ENCODE assay signal across 26 cellular contexts in the genomic region with DNA sequence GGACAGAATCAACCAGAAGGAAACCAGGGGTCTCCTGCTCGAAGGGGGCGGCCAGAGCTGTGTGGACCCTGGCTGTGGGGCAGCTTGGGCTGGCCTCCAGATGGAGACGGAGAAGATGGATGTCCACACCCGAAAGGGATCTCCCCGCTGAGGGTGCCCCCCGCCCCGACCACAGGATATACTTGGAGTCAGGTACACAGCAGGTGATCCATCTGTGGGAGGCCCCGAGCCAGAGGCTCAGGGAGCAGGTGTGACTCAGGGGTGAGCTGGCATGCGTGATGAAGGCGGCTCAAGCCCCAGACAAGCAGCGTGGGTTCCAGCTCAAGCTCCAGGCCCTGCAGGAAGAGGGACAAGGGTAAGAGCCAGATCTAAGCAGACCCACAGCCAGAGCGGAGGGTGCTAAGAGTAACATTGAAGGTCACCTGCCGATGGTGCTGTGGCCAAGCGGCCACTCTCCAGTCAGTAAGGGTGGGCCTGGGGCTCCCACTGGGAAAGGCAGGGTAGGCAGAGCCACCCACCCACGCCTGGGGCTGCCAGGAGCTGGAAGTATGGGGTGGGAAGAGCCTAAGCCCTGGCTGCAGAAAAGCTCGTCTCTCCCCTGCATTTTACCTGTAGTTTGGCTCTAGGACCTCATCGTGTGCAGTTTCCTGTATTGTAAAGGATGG. TPM values are rescaled to one million over a fixed set of nuclear protein-coding genes. Genes with fewer than 3 reads are reported as not detected.
DNase-seq lines count a peak whose midpoint lies in the region; ATAC-seq, FAIRE-seq and TF ChIP-seq lines count a peak whose summit lies in the region.
"Had no signal": no experiment of that assay in that cellular context is flagged by ENCODE, and none has a peak within 500 bp of the region (broad histone marks: within the 10 kb centered on the region; RNA-seq: fewer than 3 reads in every experiment).

No MANE protein-coding gene starts in this region.

- no peak overlapping the region for H3K9ac ChIP-seq in neuronal stem cell (ENCODE audit: low read depth, low read length, poor library complexity)
- H3K9ac ChIP-seq: GM23248, neural progenitor cell had no signal

- H2BK15ac ChIP-seq in neuronal stem cell (ENCODE audit: low read length): no peak overlapping the region

- H3K27me3 ChIP-seq in neuronal stem cell (ENCODE audit: control insufficient read depth in 3 of 3, insufficient read depth in 3 of 3, low read depth in 1 of 3, low read length in 3 of 3) (no peaks in the 10 kb centered on the region), transverse colon (peaks cover 12% of the 10 kb centered on the region)
- H3K27me3 ChIP-seq: body of pancreas, neural progenitor cell, upper lobe of left lung had no signal

- H3K18ac ChIP-seq in neuronal stem cell (ENCODE audit: low read length): peak overlapping the region; percentile 27

- H2BK5ac ChIP-seq in neuronal stem cell (ENCODE audit: low read length): no peak overlapping the region

- H3K36me3 ChIP-seq in neuronal stem cell (replicated peaks in 1 of 2; ENCODE audit: control insufficient read depth in 2 of 2, insufficient read depth in 2 of 2, low read length in 2 of 2) (no peaks in the 10 kb centered on the region), transverse colon (no peaks in the 10 kb centered on the region)
- H3K36me3 ChIP-seq: neural progenitor cell, upper lobe of left lung had no signal

- no peak overlapping the region for H3K4me3 ChIP-seq in neuronal stem cell (ENCODE audit: low read length in 2 of 2)
- H3K4me3 ChIP-seq in transverse colon: no peak overlapping the region
- H3K4me3 ChIP-seq: body of pancreas, GM23248, neural progenitor cell, psoas muscle, upper lobe of left lung had no signal

- H3K14ac ChIP-seq in neuronal stem cell (ENCODE audit: low read length): no peak overlapping the region

- no peaks in the 10 kb centered on the region for H3K79me1 ChIP-seq in neuronal stem cell (ENCODE audit: low read depth, low read length)

- TF ChIP-seq EP300 in Ishikawa (IDR thresholded peaks at IDR 0.05; ENCODE audit: borderline replicate concordance) (no peak), transverse colon (IDR thresholded peaks at IDR 0.05; ENCODE audit: low read depth) (no peak)

- H2AFZ ChIP-seq in neuronal stem cell (ENCODE audit: low read length): no peak overlapping the region
- H2AFZ ChIP-seq: GM23248, neural progenitor cell had no signal

- DNase-seq in H54 (ENCODE audit: insufficient read length, low spot score) (peak; percentile 84), cerebellum (ENCODE audit: low spot score) (peak; percentile 22), neuronal stem cell (ENCODE audit: low spot score) (no peak), iPS-NIHi7 (ENCODE audit: extremely low spot score) (no peak), transverse colon (no peak), NCI-H2081 (lab: John Stamatoyannopoulos, UW) (no peak)
- DNase-seq: activated B cell treated with CpG ODN at 0.5 μM for 24 hours; activated CD4-positive, alpha-beta T cell treated with anti-CD3 and anti-CD28 coated beads, Interleukin-2, amount 50 U/mL, for 4 hours; activated gamma-delta T cell treated with Interleukin-2 at 50 U/mL for 16 hours; body of pancreas; CD4-positive, CD25-positive, alpha-beta regulatory T cell; cortex of kidney; GM23248; Karpas-422; NCI-H1930; NCI-H345; NCI-H774; psoas muscle; stimulated activated CD8-positive, alpha-beta memory T cell treated with anti-CD3 and anti-CD28 coated beads, Interleukin-4, amount 100 ng/mL, for 48 hours had no signal

- H3K4me1 ChIP-seq in neuronal stem cell (ENCODE audit: control insufficient read depth in 2 of 2, insufficient read depth in 1 of 2, low read depth in 1 of 2, low read length in 2 of 2): no peaks in the 10 kb centered on the region
- H3K4me1 ChIP-seq in transverse colon: peaks cover 0 to 16% (median 13%) of the 10 kb centered on the region in 4 donors
- H3K4me1 ChIP-seq: body of pancreas, psoas muscle, upper lobe of left lung had no signal

- no peak overlapping the region for H3K23ac ChIP-seq in neuronal stem cell (ENCODE audit: low read depth, low read length, poor library complexity)

- H3K4ac ChIP-seq in neuronal stem cell (ENCODE audit: low read length): no peak overlapping the region

- H3K27ac ChIP-seq in neuronal stem cell (replicated peaks; ENCODE audit: low read length) (no peak overlapping the region), transverse colon (no peak overlapping the region)
- H3K27ac ChIP-seq: body of pancreas, GM23248, neural progenitor cell, psoas muscle, upper lobe of left lung had no signal

- TF ChIP-seq CTCF in transverse colon (IDR thresholded peaks at IDR 0.05): no peak

- no peak overlapping the region for H2BK120ac ChIP-seq in neuronal stem cell (ENCODE audit: low read depth, low read length)

- no peak overlapping the region for H4K8ac ChIP-seq in neuronal stem cell (ENCODE audit: low read depth, low read length)

- intact Hi-C loops in transverse colon (cut with DNase I; ENCODE audit: low total_unique reads): no loop called here

- H3K9me3 ChIP-seq in neuronal stem cell (replicated peaks in 1 of 2; ENCODE audit: control insufficient read depth in 2 of 2, insufficient read depth in 1 of 2, low read depth in 1 of 2, low read length in 2 of 2) (no peaks in the 10 kb centered on the region), transverse colon (no peaks in the 10 kb centered on the region)
- H3K9me3 ChIP-seq: body of pancreas, psoas muscle, upper lobe of left lung had no signal

- TF ChIP-seq POLR2A in H54 (IDR thresholded peaks at IDR 0.05; ENCODE audit: low read depth, low read length): no peak
- no peak for TF ChIP-seq POLR2A in transverse colon (IDR thresholded peaks at IDR 0.05)

- FAIRE-seq in H54 (lab: Jason Lieb, UNC): no peak
- FAIRE-seq: endometrium, G401.6 had no signal

- H2AK5ac ChIP-seq in neuronal stem cell (ENCODE audit: low read depth, low read length): peak overlapping the region; percentile 52

- H2BK12ac ChIP-seq in neuronal stem cell (ENCODE audit: low read length): no peak overlapping the region

- in situ Hi-C loops in transverse colon (cut with MboI; ENCODE audit: low pct_ligation_motif_present in 1 of 4, low pct_unique_long_range_greater_than_20kb in 1 of 4, low sequenced_read_pairs in 3 of 4): no loop called here

- H3K4me2 ChIP-seq in neuronal stem cell (ENCODE audit: insufficient read depth, low read length, poor library complexity, severe bottlenecking): no peak overlapping the region
- H3K4me2 ChIP-seq: neural progenitor cell had no signal

- no peak for TF ChIP-seq RAD21 in Ishikawa (IDR thresholded peaks at IDR 0.05; ENCODE audit: low read depth)

- H4K91ac ChIP-seq in neuronal stem cell (ENCODE audit: low read depth, low read length, poor library complexity): no peak overlapping the region

- no CpG with 5 or more reads among the region's 17 CpGs for WGBS in neuronal stem cell (ENCODE audit: extremely low coverage in 2 of 2, insufficient read length in 2 of 2, insufficient replicate concordance in 1 of 2), 2 donors
- 81 to 89% methylated on average over 3 to 17 of the region's 17 CpGs for WGBS in transverse colon (ENCODE audit: low coverage in 1 of 2), 2 donors

- ATAC-seq in HG02763 (IDR thresholded peaks at IDR 0.05; ENCODE audit: unreplicated experiment): no peak
- ATAC-seq: body of pancreas, psoas muscle, Right ventricle myocardium inferior had no signal

TF ChIP-seq in Ishikawa, 13 proteins besides CTCF, POLR2A, EP300 and RAD21:
- TF ChIP-seq, protein P1, sequence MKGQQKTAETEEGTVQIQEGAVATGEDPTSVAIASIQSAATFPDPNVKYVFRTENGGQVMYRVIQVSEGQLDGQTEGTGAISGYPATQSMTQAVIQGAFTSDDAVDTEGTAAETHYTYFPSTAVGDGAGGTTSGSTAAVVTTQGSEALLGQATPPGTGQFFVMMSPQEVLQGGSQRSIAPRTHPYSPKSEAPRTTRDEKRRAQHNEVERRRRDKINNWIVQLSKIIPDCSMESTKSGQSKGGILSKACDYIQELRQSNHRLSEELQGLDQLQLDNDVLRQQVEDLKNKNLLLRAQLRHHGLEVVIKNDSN (IDR thresholded peaks at IDR 0.05): no peak
- 0 out of 2 replicates have a peak, but pooled peaks have one; percentile 42 for TF ChIP-seq ZBTB7A (IDR thresholded peaks at IDR 0.05; ENCODE audit: low read depth)

RNA-seq across cellular contexts. Expression of a gene that starts 30.6 kb away (rescaled TPM):
- 41.7 TPM for total RNA-seq in cerebellum
- 17.1 TPM for polyA plus RNA-seq in neuronal stem cell (2013, experiment 1 of 2)
- polyA plus RNA-seq in neuronal stem cell (2013, experiment 2 of 2): 17.0 TPM
- total RNA-seq in transverse colon: 10 to 100 TPM; 15.7 to 27.3 (median 22.7) TPM

Comparison
In these comparisons a context has a peak if more than half of its experiments do, and no peak if none do; other contexts are left out.
1. DNase-seq: peak in H54 (single experiment) and cerebellum (single experiment); none in neuronal stem cell (single experiment), iPS-NIHi7 (single experiment), transverse colon (single experiment) and NCI-H2081 (0 of 2).